Comparison of ENCODE assay signal across 23 cellular contexts in genomic region chr3:33363113-33363800, GRCh38.
"Had no signal": no experiment of that assay in that cellular context is flagged by ENCODE, and none has a peak within 500 bp of the region (broad histone marks: within the 10 kb centered on the region; RNA-seq: fewer than 3 reads in every experiment).

No MANE protein-coding gene starts in this region.

- H3K4me3 ChIP-seq: cardiac muscle cell, esophagus muscularis mucosa, gastrocnemius medialis, left lung, lung, sigmoid colon, spleen, testis, vagina had no signal

- H3K9me3 ChIP-seq: esophagus muscularis mucosa, gastrocnemius medialis, left lung, sigmoid colon, spleen, testis, vagina had no signal

- H3K36me3 Mint-ChIP-seq: activated naive CD8-positive, alpha-beta T cell treated with anti-CD3 and anti-CD28 coated beads, Interleukin-2, amount 10 ng/mL, durations not matched to agents 7 days and 5 days; naive thymus-derived CD4-positive, alpha-beta T cell had no signal

- H3K27ac Mint-ChIP-seq: activated CD4-positive, alpha-beta memory T cell treated with anti-CD3 and anti-CD28 coated beads, Interleukin-2, amount 10 ng/mL, durations not matched to agents 7 days and 5 days; activated CD4-positive, alpha-beta T cell treated with anti-CD3 and anti-CD28 coated beads, Interleukin-2, amount 10 ng/mL, durations not matched to agents 24 days and 14 days; activated naive CD4-positive, alpha-beta T cell treated with anti-CD3 and anti-CD28 coated beads for 36 hours; activated naive CD8-positive, alpha-beta T cell treated with anti-CD3 and anti-CD28 coated beads, Interleukin-2, amount 10 ng/mL, durations not matched to agents 7 days and 5 days; activated T-cell treated with anti-CD3 and anti-CD28 coated beads, Interleukin-2, amount 50 U/mL, for 72 hours; naive thymus-derived CD4-positive, alpha-beta T cell had no signal

- H3K4me1 ChIP-seq: gastrocnemius medialis, left lung, spleen, testis, vagina had no signal

- H3K4me3 Mint-ChIP-seq: activated CD4-positive, alpha-beta memory T cell treated with anti-CD3 and anti-CD28 coated beads, Interleukin-2, amount 10 ng/mL, durations not matched to agents 7 days and 5 days; activated CD4-positive, alpha-beta T cell treated with anti-CD3 and anti-CD28 coated beads, Interleukin-2, amount 10 ng/mL, durations not matched to agents 24 days and 14 days; activated naive CD4-positive, alpha-beta T cell treated with anti-CD3 and anti-CD28 coated beads for 36 hours; activated naive CD8-positive, alpha-beta T cell treated with anti-CD3 and anti-CD28 coated beads, Interleukin-2, amount 10 ng/mL, durations not matched to agents 7 days and 5 days; activated T-cell treated with anti-CD3 and anti-CD28 coated beads, Interleukin-2, amount 50 U/mL, for 72 hours; naive thymus-derived CD4-positive, alpha-beta T cell had no signal

- H3K4me1 Mint-ChIP-seq: activated CD4-positive, alpha-beta memory T cell treated with anti-CD3 and anti-CD28 coated beads, Interleukin-2, amount 10 ng/mL, durations not matched to agents 7 days and 5 days; activated CD4-positive, alpha-beta T cell treated with anti-CD3 and anti-CD28 coated beads, Interleukin-2, amount 10 ng/mL, durations not matched to agents 24 days and 14 days; activated naive CD8-positive, alpha-beta T cell treated with anti-CD3 and anti-CD28 coated beads, Interleukin-2, amount 10 ng/mL, durations not matched to agents 7 days and 5 days had no signal

- ATAC-seq: activated CD4-positive, CD25-positive, alpha-beta regulatory T cell treated with anti-CD3 and anti-CD28 coated beads, Interleukin-2, amount 50 U/mL, for 24 hours; activated T-cell treated with anti-CD3 and anti-CD28 coated beads, Interleukin-2, amount 50 U/mL, for 72 hours; gastrocnemius medialis; left lung; naive thymus-derived CD4-positive, alpha-beta T cell had no signal

- H3K36me3 ChIP-seq: cardiac muscle cell, gastrocnemius medialis, left lung, sigmoid colon, spleen, vagina had no signal

- DNase-seq: activated CD4-positive, alpha-beta memory T cell treated with anti-CD3 and anti-CD28 coated beads, Interleukin-2, amount 10 ng/mL, durations not matched to agents 7 days and 5 days; activated CD4-positive, alpha-beta T cell treated with anti-CD3 and anti-CD28 coated beads, Interleukin-2, amount 10 ng/mL, durations not matched to agents 24 days and 14 days; activated effector memory CD4-positive, alpha-beta T cell treated with Interleukin-2 at 50 U/mL for 16 hours; activated naive CD4-positive, alpha-beta T cell treated with anti-CD3 and anti-CD28 coated beads for 36 hours; activated naive CD8-positive, alpha-beta T cell treated with anti-CD3 and anti-CD28 coated beads, Interleukin-2, amount 10 ng/mL, durations not matched to agents 7 days and 5 days; activated T-cell treated with anti-CD3 and anti-CD28 coated beads, Interleukin-2, amount 50 U/mL, for 72 hours; amniotic stem cell; gastrocnemius medialis; head of caudate nucleus; left lung; naive thymus-derived CD4-positive, alpha-beta T cell; retina; sigmoid colon; spleen; stimulated activated CD4-positive, alpha-beta T cell treated with anti-CD3 and anti-CD28 coated beads, Interleukin-4, amount 100 ng/mL, for 1 hour; stimulated activated naive CD4-positive, alpha-beta T cell; testis; trophoblast cell had no signal

- H3K27me3 ChIP-seq: cardiac muscle cell, esophagus muscularis mucosa, gastrocnemius medialis, left lung, sigmoid colon, spleen, testis, vagina had no signal

- H3K27ac ChIP-seq: cardiac muscle cell, esophagus muscularis mucosa, gastrocnemius medialis, left lung, sigmoid colon, spleen, testis, vagina had no signal

- H3K9me3 Mint-ChIP-seq: activated CD4-positive, alpha-beta memory T cell treated with anti-CD3 and anti-CD28 coated beads, Interleukin-2, amount 10 ng/mL, durations not matched to agents 7 days and 5 days; activated CD4-positive, alpha-beta T cell treated with anti-CD3 and anti-CD28 coated beads, Interleukin-2, amount 10 ng/mL, durations not matched to agents 24 days and 14 days; activated naive CD4-positive, alpha-beta T cell treated with anti-CD3 and anti-CD28 coated beads for 36 hours; activated naive CD8-positive, alpha-beta T cell treated with anti-CD3 and anti-CD28 coated beads, Interleukin-2, amount 10 ng/mL, durations not matched to agents 7 days and 5 days; activated T-cell treated with anti-CD3 and anti-CD28 coated beads, Interleukin-2, amount 50 U/mL, for 72 hours; naive thymus-derived CD4-positive, alpha-beta T cell had no signal
